7 cellular contexts compared by ENCODE assay signal in genomic region chr3:170357920-170358854, GRCh38. TPM values are rescaled to one million over a fixed set of nuclear protein-coding genes. Genes with fewer than 3 reads are reported as not detected.
DNase-seq lines count a peak whose midpoint lies in the region; ATAC-seq and TF ChIP-seq lines count a peak whose summit lies in the region.

No MANE protein-coding gene starts in this region.

- peaks cover 29% of the 10 kb centered on the region for H3K36me3 Mint-ChIP-seq in activated CD8-positive, alpha-beta T cell treated with anti-CD3 and anti-CD28 coated beads for 36 hours (ENCODE audit: low read depth)
- H3K36me3 Mint-ChIP-seq in memory B cell: peaks cover 10% of the 10 kb centered on the region

- 0 to 1% methylated on average over 45 to 56 of the region's 56 CpGs for WGBS in ectodermal cell, 2 experiments

- peaks cover 38% of the 10 kb centered on the region for H3K27me3 ChIP-seq in ectodermal cell (ENCODE audit: control insufficient read depth, insufficient read depth, low read length, poor library complexity, severe bottlenecking)

- peak overlapping the region; percentile 53 for H3K4me3 ChIP-seq in ectodermal cell (ENCODE audit: insufficient read depth, low read depth, low read length)

- no peaks in the 10 kb centered on the region for H3K27me3 Mint-ChIP-seq in activated CD8-positive, alpha-beta T cell treated with anti-CD3 and anti-CD28 coated beads for 36 hours
- no peaks in the 10 kb centered on the region for H3K27me3 Mint-ChIP-seq in memory B cell

- peak; percentile 24 for ATAC-seq in HG02870 (IDR thresholded peaks at IDR 0.05; ENCODE audit: unreplicated experiment)
- ATAC-seq in activated CD8-positive, alpha-beta T cell treated with anti-CD3 and anti-CD28 coated beads for 36 hours: peak; percentile 24
- peak; percentile 16 for ATAC-seq in memory B cell (ENCODE audit: low read depth)

- CTCF ChIA-PET in activated CD8-positive, alpha-beta T cell treated with anti-CD3 and anti-CD28 coated beads for 36 hours (lab: Charles Lee): interaction anchor here (0.7 to 1.4 kb wide), 4 partner anchors 16 to 172 kb away, joined by 3 read pairs; no protein-coding TSS in a partner anchor

- peak overlapping the region; percentile 85 for H3K27ac ChIP-seq in ectodermal cell (ENCODE audit: insufficient read depth, low read depth, low read length, poor library complexity, severe bottlenecking)

- TF ChIP-seq CTCF in GM13976 (IDR thresholded peaks at IDR 0.05; ENCODE audit: borderline replicate concordance, control extremely low read depth, extremely low read depth, insufficient read depth, missing control alignments): peak; percentile 36
- peak; percentile 43 for TF ChIP-seq CTCF in activated CD8-positive, alpha-beta T cell treated with anti-CD3 and anti-CD28 coated beads for 36 hours (IDR thresholded peaks at IDR 0.05)

- in situ Hi-C loops in GM13976 (cut with MboI; ENCODE audit: low sequenced_read_pairs, unreplicated experiment): no loop called here

- peaks cover 47% of the 10 kb centered on the region for H3K4me1 Mint-ChIP-seq in activated CD8-positive, alpha-beta T cell treated with anti-CD3 and anti-CD28 coated beads for 36 hours (ENCODE audit: low read depth)
- H3K4me1 Mint-ChIP-seq in memory B cell: peaks cover 47% of the 10 kb centered on the region

- intact Hi-C loops in activated CD8-positive, alpha-beta T cell treated with anti-CD3 and anti-CD28 coated beads for 36 hours (cut with micrococcal nuclease): loop anchor here (10.0 kb wide), 1 partner anchor 173 kb away; the partner anchor contains the start of gene PHC3

- H3K4me1 ChIP-seq in ectodermal cell (ENCODE audit: control insufficient read depth, insufficient read depth, low read length): peaks cover 15% of the 10 kb centered on the region

- POLR2A ChIA-PET in activated CD8-positive, alpha-beta T cell treated with anti-CD3 and anti-CD28 coated beads for 36 hours (lab: Charles Lee): interaction anchor here (0.6 to 3.0 kb wide), 7 partner anchors 11 to 507 kb away, joined by 3 to 16 read pairs (median 3); partner anchors contain the start of gene PHC3

- H3K9me3 Mint-ChIP-seq in activated CD8-positive, alpha-beta T cell treated with anti-CD3 and anti-CD28 coated beads for 36 hours: peaks cover 2% of the 10 kb centered on the region
- no peaks in the 10 kb centered on the region for H3K9me3 Mint-ChIP-seq in memory B cell

- no peaks in the 10 kb centered on the region for H3K9me3 ChIP-seq in ectodermal cell (ENCODE audit: control insufficient read depth, low read length)

- no peaks in the 10 kb centered on the region for H3K36me3 ChIP-seq in ectodermal cell (ENCODE audit: control insufficient read depth, insufficient read depth, low read length)

- peak overlapping the region; percentile 96 for H3K27ac Mint-ChIP-seq in activated CD8-positive, alpha-beta T cell treated with anti-CD3 and anti-CD28 coated beads for 36 hours
- H3K27ac Mint-ChIP-seq in memory B cell: peak overlapping the region; percentile 96

- peak overlapping the region; percentile 78 for H3K4me3 Mint-ChIP-seq in activated CD8-positive, alpha-beta T cell treated with anti-CD3 and anti-CD28 coated beads for 36 hours
- H3K4me3 Mint-ChIP-seq in memory B cell: peak overlapping the region; percentile 88

- DNase-seq in GM13976 (ENCODE audit: low spot score): peak; percentile 61
- DNase-seq in NCI-H2227 treated with DMSO at 0.1 percent for 48 hours (lab: John Stamatoyannopoulos, UW): peak; percentile 36
- DNase-seq in activated CD8-positive, alpha-beta T cell treated with anti-CD3 and anti-CD28 coated beads for 36 hours: peak; percentile 82
- DNase-seq in memory B cell (ENCODE audit: low spot score in 2 of 2): peak; percentile 86 to 93
- DNase-seq in stimulated activated CD8-positive, alpha-beta memory T cell treated with anti-CD3 and anti-CD28 coated beads, Interleukin-12 subunit alpha, Interleukin-12 subunit beta, amount 100 ng/mL, for 24 hours (ENCODE audit: extremely low read depth): peak; percentile 42

RNA-seq across cellular contexts. Expression of gene SKIL, which starts 0.7 kb away (rescaled TPM):
- total RNA-seq in activated CD8-positive, alpha-beta T cell treated with anti-CD3 and anti-CD28 coated beads for 36 hours: 10 to 100 TPM; 13.2 to 14.2 TPM
- polyA plus RNA-seq in ectodermal cell (2013, experiment 1 of 4): 4.5 TPM
- polyA plus RNA-seq in ectodermal cell (2013, experiment 2 of 4): 9.2 TPM
- 6.4 TPM for polyA plus RNA-seq in ectodermal cell (2013, experiment 3 of 4)
- polyA plus RNA-seq in ectodermal cell (2013, experiment 4 of 4): 7.3 TPM

Comparison
In these comparisons a context has a peak if more than half of its experiments do, and no peak if none do; other contexts are left out.
1. Peak in every context shown above with its lines: DNase-seq, ATAC-seq, H3K4me3 ChIP-seq and H3K27ac ChIP-seq.
2. DNase-seq: peak in every context shown above with its lines; median percentile 90 in memory B cell; 82 in activated CD8-positive, alpha-beta T cell treated with anti-CD3 and anti-CD28 coated beads for 36 hours; 61 in GM13976; 42 in stimulated activated CD8-positive, alpha-beta memory T cell treated with anti-CD3 and anti-CD28 coated beads, Interleukin-12 subunit alpha, Interleukin-12 subunit beta, amount 100 ng/mL, for 24 hours; 36 in NCI-H2227 treated with DMSO at 0.1 percent for 48 hours.